8 cellular contexts compared by ENCODE assay signal in genomic region chr19:35030257-35031071, GRCh38. TPM values are rescaled to one million over a fixed set of nuclear protein-coding genes. Genes with fewer than 3 reads are reported as not detected.
DNase-seq lines count a peak whose midpoint lies in the region; ATAC-seq and TF ChIP-seq lines count a peak whose summit lies in the region.

SCN1B (plus strand) TSS chr19:35030470; CDS start chr19:35030821, 351 bp downstream.

- H3K9me3 Mint-ChIP-seq in Caco-2 (ENCODE audit: unreplicated experiment) = no peaks in the 10 kb centered on the region

- TF ChIP-seq CTCF in Caco-2 (IDR thresholded peaks at IDR 0.05; ENCODE audit: insufficient read depth in 1 of 2, low read depth in 1 of 2, low read length in 1 of 2, severe bottlenecking in 1 of 2, unreplicated experiment in 1 of 2) = no peak
- no peak for TF ChIP-seq CTCF in choroid plexus epithelial cell (conservative IDR thresholded peaks at IDR 0.05; ENCODE audit: low read depth, low read length)

- no peak within 1 kb of the TSS; the same call in 1 of the 2 replicates for H3K9ac ChIP-seq in Karpas-422 (ENCODE audit: low read length)

- H3K27ac ChIP-seq in Karpas-422 (ENCODE audit: low read length) = no peak within 1 kb of the TSS

- H3K79me2 ChIP-seq in Karpas-422 (ENCODE audit: low read length) = no peaks in the 10 kb centered on the region

- ATAC-seq in left lobe of liver (peak; percentile 70), HG03521 (IDR thresholded peaks at IDR 0.05; ENCODE audit: unreplicated experiment) (no peak), HG03469 (IDR thresholded peaks at IDR 0.05; ENCODE audit: unreplicated experiment) (no peak)

- no peak within 1 kb of the TSS for H3K27ac Mint-ChIP-seq in Caco-2 (ENCODE audit: unreplicated experiment)

- H3K4me3 Mint-ChIP-seq in Caco-2 (ENCODE audit: unreplicated experiment) = peak within 1 kb of the TSS; percentile 79

- peaks cover 8% of the 10 kb centered on the region for H3K4me1 Mint-ChIP-seq in Caco-2 (ENCODE audit: low read depth, unreplicated experiment)

- H3K36me3 ChIP-seq in Caco-2 (ENCODE audit: control insufficient read depth, insufficient read depth, low read length) (peaks cover 3% of the 10 kb centered on the region), Karpas-422 (ENCODE audit: insufficient read depth, low read length) (peaks cover 7% of the 10 kb centered on the region; the same call in 1 of the 2 replicates)

- H3K27me3 ChIP-seq in Caco-2 (replicated peaks; ENCODE audit: control insufficient read depth, insufficient read depth, low read length) = no peaks in the 10 kb centered on the region
- H3K27me3 ChIP-seq in Karpas-422 (ENCODE audit: low read length) = no peaks in the 10 kb centered on the region

- POLR2A ChIA-PET in Caco-2 (lab: Charles Lee) = interaction anchor here (1.2 kb wide), 1 partner anchor 24 kb away, joined by 4 read pairs; no protein-coding TSS in a partner anchor

- peak within 1 kb of the TSS; percentile 45 for H3K4me3 ChIP-seq in Caco-2 (ENCODE audit: low read depth, low read length)
- H3K4me3 ChIP-seq in Karpas-422 (ENCODE audit: low read length) = no peak within 1 kb of the TSS
- H3K4me3 ChIP-seq in choroid plexus epithelial cell (ENCODE audit: low read depth, low read length) = peak within 1 kb of the TSS; percentile 60

- peaks cover 6% of the 10 kb centered on the region for H3K27me3 Mint-ChIP-seq in Caco-2 (ENCODE audit: insufficient read depth, unreplicated experiment)

- no TSS peak for BruUV-seq in Caco-2 (replicated peaks; lab: Mats Ljungman, UMichigan)

- no peaks in the 10 kb centered on the region for H3K9me2 ChIP-seq in Karpas-422 (replicated peaks; ENCODE audit: insufficient read depth, low read length)

- intact Hi-C loops in Caco-2 (cut with micrococcal nuclease; ENCODE audit: unreplicated experiment) = loop anchor here (1.0 kb wide), 1 partner anchor 10 kb away; no protein-coding TSS in a partner anchor

- H3K9me3 ChIP-seq in Caco-2 (no peaks in the 10 kb centered on the region), Karpas-422 (ENCODE audit: low read length) (no peaks in the 10 kb centered on the region)

- peaks cover 41% of the 10 kb centered on the region for H3K36me3 Mint-ChIP-seq in Caco-2 (ENCODE audit: insufficient read depth, unreplicated experiment)

- DNase-seq in Caco-2 (peak; percentile 69 to 83), Karpas-422 (peak; percentile 60), choroid plexus epithelial cell (ENCODE audit: low read depth) (peak; percentile 59), left lobe of liver (ENCODE audit: low spot score) (no peak)
- DNase-seq in activated CD4-positive, alpha-beta T cell treated with anti-CD3 and anti-CD28 coated beads for 4 hours = peak; percentile 62 to 70
- DNase-seq in stimulated activated CD4-positive, alpha-beta T cell treated with anti-CD3 and anti-CD28 coated beads, Interleukin-4, amount 100 ng/mL, for 1 hour = peak; percentile 75

- H4K20me1 ChIP-seq in Karpas-422 (ENCODE audit: insufficient read depth, low read depth, low read length) = 0 out of 2 replicates have a peak, but pooled peaks cover 4% of the 10 kb centered on the region

- H3K4me1 ChIP-seq in Caco-2 (peaks cover 10% of the 10 kb centered on the region; the same call in 1 of the 2 replicates), Karpas-422 (ENCODE audit: low read length) (0 out of 2 replicates have a peak, but pooled peaks cover 4% of the 10 kb centered on the region)

- CTCF ChIA-PET in Caco-2 (lab: Charles Lee) = no interaction called here

- H3K4me2 ChIP-seq in Karpas-422 (ENCODE audit: low read depth, low read length, poor library complexity, severe bottlenecking) = peak within 1 kb of the TSS; percentile 40

- H2AFZ ChIP-seq in Karpas-422 (ENCODE audit: low read length) = no peak within 1 kb of the TSS

RNA-seq across cellular contexts. Expression of gene SCN1B, which starts in this region (rescaled TPM):
- total RNA-seq in Caco-2 (2022) = 1.7 and 1.9 TPM in 2 replicates
- total RNA-seq in Karpas-422 (2014; rRNA removed; shearing (Covaris generic); ENCODE audit: low replicate concordance) = 0.52 and 0.54 TPM in 2 replicates
- 4.5 TPM for total RNA-seq in left lobe of liver

Comparison
In these comparisons a context has a peak if more than half of its experiments do, and no peak if none do; other contexts are left out.
1. Peak in DNase-seq and H3K4me2 ChIP-seq in Karpas-422; RNA of the gene not detected or under 1 TPM.